ENCODE assay signal across 8 cellular contexts in genomic region chr4:76199664-76200211, GRCh38. TPM values are rescaled to one million over a fixed set of nuclear protein-coding genes. Genes with fewer than 3 reads are reported as not detected.
DNase-seq lines count a peak whose midpoint lies in the region; ATAC-seq and TF ChIP-seq lines count a peak whose summit lies in the region.

No MANE protein-coding gene starts in this region.

- CTCF ChIA-PET in activated CD4-positive, alpha-beta T cell treated with anti-CD3 and anti-CD28 coated beads for 36 hours (lab: Charles Lee), result interaction anchor here (0.9 to 1.8 kb wide), 6 partner anchors 9 to 178 kb away, joined by 3 to 7 read pairs (median 4); no protein-coding TSS in a partner anchor

- H3K36me3 Mint-ChIP-seq in activated CD4-positive, alpha-beta T cell treated with anti-CD3 and anti-CD28 coated beads for 36 hours (ENCODE audit: low read depth), result peaks cover 2% of the 10 kb centered on the region
- peaks cover 1 to 4% of the 10 kb centered on the region in 2 donors for H3K36me3 Mint-ChIP-seq in naive B cell

- intact Hi-C loops in activated CD4-positive, alpha-beta T cell treated with anti-CD3 and anti-CD28 coated beads for 36 hours (cut with DNase I, micrococcal nuclease), result no loop called here

- peak overlapping the region; percentile 75 for H3K27ac Mint-ChIP-seq in activated CD4-positive, alpha-beta T cell treated with anti-CD3 and anti-CD28 coated beads for 36 hours
- peak overlapping the region; percentile 77 to 95 (median 88) for H3K27ac Mint-ChIP-seq in naive B cell

- H3K9me3 Mint-ChIP-seq in activated CD4-positive, alpha-beta T cell treated with anti-CD3 and anti-CD28 coated beads for 36 hours (ENCODE audit: low read depth), result no peaks in the 10 kb centered on the region
- no peaks in the 10 kb centered on the region for H3K9me3 Mint-ChIP-seq in naive B cell

- no peaks in the 10 kb centered on the region for H3K27me3 Mint-ChIP-seq in activated CD4-positive, alpha-beta T cell treated with anti-CD3 and anti-CD28 coated beads for 36 hours
- no peaks in the 10 kb centered on the region for H3K27me3 Mint-ChIP-seq in naive B cell

- POLR2A ChIA-PET in activated CD4-positive, alpha-beta T cell treated with anti-CD3 and anti-CD28 coated beads for 36 hours (lab: Charles Lee), result interaction anchor here (0.6 to 1.2 kb wide), 2 partner anchors 11 to 16 kb away, joined by 3 read pairs; no protein-coding TSS in a partner anchor

- H3K4me3 Mint-ChIP-seq in activated CD4-positive, alpha-beta T cell treated with anti-CD3 and anti-CD28 coated beads for 36 hours, result no peak overlapping the region
- peak overlapping the region; percentile 26 to 87 (median 82) for H3K4me3 Mint-ChIP-seq in naive B cell

- H3K4me3 ChIP-seq in coronary artery, result peak overlapping the region; percentile 54

- peak overlapping the region; percentile 64 to 74 for H3K27ac ChIP-seq in coronary artery

- ATAC-seq in activated CD4-positive, alpha-beta T cell treated with anti-CD3 and anti-CD28 coated beads for 36 hours, result peak; percentile 34
- peak; percentile 86 for ATAC-seq in HG02610 (IDR thresholded peaks at IDR 0.05; ENCODE audit: unreplicated experiment)
- peak; percentile 97 for ATAC-seq in naive B cell (ENCODE audit: low read depth in 2 of 2)

- DNase-seq in activated CD4-positive, alpha-beta T cell treated with anti-CD3 and anti-CD28 coated beads for 36 hours, result peak; percentile 54
- DNase-seq in activated CD4-positive, alpha-beta T cell treated with anti-CD3 and anti-CD28 coated beads, Interleukin-2, amount 50 U/mL, for 1 hour, result no peak
- DNase-seq in NCI-H524 (lab: John Stamatoyannopoulos, UW) (peak; percentile 60 to 63), coronary artery (ENCODE audit: low spot score) (no peak), naive B cell (peak; percentile 66), NCI-H2196 treated with DMSO at 0.1 percent for 48 hours (lab: John Stamatoyannopoulos, UW; ENCODE audit: unreplicated experiment) (no peak), kidney glomerular epithelial cell (lab: John Stamatoyannopoulos, UW) (no peak)

- H3K4me1 Mint-ChIP-seq in activated CD4-positive, alpha-beta T cell treated with anti-CD3 and anti-CD28 coated beads for 36 hours, result peaks cover 44% of the 10 kb centered on the region
- peaks cover 42 to 57% (median 48%) of the 10 kb centered on the region in 3 donors for H3K4me1 Mint-ChIP-seq in naive B cell

- TF ChIP-seq CTCF in coronary artery (IDR thresholded peaks at IDR 0.05), result no peak

RNA-seq across cellular contexts. Expression of gene SCARB2, which starts 13.9 kb away (rescaled TPM):
- total RNA-seq in activated CD4-positive, alpha-beta T cell treated with anti-CD3 and anti-CD28 coated beads for 36 hours, result 1 to 10 TPM; 3.3 to 4.6 TPM
- polyA plus RNA-seq in naive B cell (ENCODE audit: low read depth in 6 of 6), result 10 to 100 TPM in 5 of 6 donors, 1 to 10 TPM in 1; 8.7 to 17.2 (median 15.6) TPM

RNA-seq across cellular contexts. Expression of gene NUP54, which starts 51.5 kb away (rescaled TPM):
- 10 to 100 TPM; 58.2 to 67.3 TPM for total RNA-seq in activated CD4-positive, alpha-beta T cell treated with anti-CD3 and anti-CD28 coated beads for 36 hours
- 10 to 100 TPM; 23.9 to 43.5 (median 37.3) TPM for polyA plus RNA-seq in naive B cell (ENCODE audit: low read depth in 6 of 6)

RNA-seq across cellular contexts. Expression of gene FAM47E, which starts 51.8 kb away (rescaled TPM):
- not detected for total RNA-seq in activated CD4-positive, alpha-beta T cell treated with anti-CD3 and anti-CD28 coated beads for 36 hours
- under 1 TPM in 2 of 6 donors, not detected in 4; 0.31 to 0.60 TPM for polyA plus RNA-seq in naive B cell (ENCODE audit: low read depth in 6 of 6)

Comparison
In these comparisons a context has a peak if more than half of its experiments do, and no peak if none do; other contexts are left out.
1. DNase-seq: peak in activated CD4-positive, alpha-beta T cell treated with anti-CD3 and anti-CD28 coated beads for 36 hours (single experiment), NCI-H524 (2 of 2) and naive B cell (single experiment); none in activated CD4-positive, alpha-beta T cell treated with anti-CD3 and anti-CD28 coated beads, Interleukin-2, amount 50 U/mL, for 1 hour (single experiment), coronary artery (single experiment), NCI-H2196 treated with DMSO at 0.1 percent for 48 hours (single experiment) and kidney glomerular epithelial cell (single experiment).
2. ATAC-seq: peak in every context shown above with its lines; median percentile 97 in naive B cell; 86 in HG02610; 34 in activated CD4-positive, alpha-beta T cell treated with anti-CD3 and anti-CD28 coated beads for 36 hours.